ENCODE assay signal across 26 cellular contexts in genomic region chr1:243301059-243301458, GRCh38.
"Had no signal": no experiment of that assay in that cellular context is flagged by ENCODE, and none has a peak within 500 bp of the region (broad histone marks: within the 10 kb centered on the region; RNA-seq: fewer than 3 reads in every experiment).

No MANE protein-coding gene starts in this region.

- H3K4me3 ChIP-seq: adrenal gland, ascending aorta, heart left ventricle, left ventricle myocardium inferior, pancreas, prostate gland, smooth muscle cell, stomach, thyroid gland had no signal

- ATAC-seq: activated naive CD4-positive, alpha-beta T cell treated with anti-CD3 and anti-CD28 coated beads, Interleukin-2, amount 50 U/mL, for 72 hours; activated T-cell treated with anti-CD3 and anti-CD28 coated beads, Interleukin-2, amount 50 U/mL, for 72 hours; foreskin keratinocyte; heart left ventricle; naive thymus-derived CD4-positive, alpha-beta T cell; pancreas; sciatic nerve; stimulated activated naive B cell treated with anti-CD40 and anti-IgM and Interleukin-4, amounts not matched to agents 10 μg/mL and 1 μg/mL and 100 μg/mL, for 72 hours; T-cell had no signal

- H3K27me3 ChIP-seq: adrenal gland, ascending aorta, foreskin keratinocyte, heart left ventricle, pancreas, stomach, thyroid gland had no signal

- H3K4me2 ChIP-seq: smooth muscle cell had no signal

- DNase-seq: activated CD4-positive, alpha-beta T cell treated with anti-CD3 and anti-CD28 coated beads for 4 hours; activated CD4-positive, alpha-beta T cell treated with anti-CD3 and anti-CD28 coated beads, Interleukin-2, amount 50 U/mL, for 4 hours; activated naive CD4-positive, alpha-beta T cell; activated T-cell treated with anti-CD3 and anti-CD28 coated beads for 4 hours; activated T-cell treated with anti-CD3 and anti-CD28 coated beads, Interleukin-2, amount 50 U/mL, for 72 hours; adrenal gland; foreskin keratinocyte; heart left ventricle; left ventricle myocardium inferior; mammary epithelial cell; midbrain; naive thymus-derived CD4-positive, alpha-beta T cell; pancreas; retina; stimulated activated CD4-positive, alpha-beta T cell treated with anti-CD3 and anti-CD28 coated beads, Interleukin-15, amount 100 ng/mL, for 24 hours; stimulated activated CD4-positive, alpha-beta T cell treated with anti-CD3 and anti-CD28 coated beads, Interleukin-2, amount 100 ng/mL, for 24 hours; stimulated activated naive B cell treated with anti-CD40 and anti-IgM and Interleukin-4, amounts not matched to agents 10 μg/mL and 1 μg/mL and 100 μg/mL, for 72 hours; stomach; T-cell; thyroid gland had no signal

- H3K9me3 ChIP-seq: adrenal gland, ascending aorta, pancreas, prostate gland, thyroid gland had no signal

- H3K4me1 ChIP-seq: adrenal gland, ascending aorta, foreskin keratinocyte, heart left ventricle, left ventricle myocardium inferior, pancreas, prostate gland, stomach had no signal

- H3K27ac ChIP-seq: adrenal gland, ascending aorta, foreskin keratinocyte, heart left ventricle, left ventricle myocardium inferior, pancreas, prostate gland, stomach, VCaP had no signal

- H3K36me3 ChIP-seq: adrenal gland, prostate gland, thyroid gland had no signal
